In genomic region chr3:124779116-124779515, GRCh38 we compare ENCODE assay signal across 15 cellular contexts. TPM values are rescaled to one million over a fixed set of nuclear protein-coding genes. Genes with fewer than 3 reads are reported as not detected.
DNase-seq lines count a peak whose midpoint lies in the region; TF ChIP-seq lines count a peak whose summit lies in the region.
"Had no signal": no experiment of that assay in that cellular context is flagged by ENCODE, and none has a peak within 500 bp of the region (broad histone marks: within the 10 kb centered on the region; RNA-seq: fewer than 3 reads in every experiment).

No MANE protein-coding gene starts in this region.

- in situ Hi-C loops in transverse colon (cut with MboI; ENCODE audit: low pct_ligation_motif_present in 1 of 4, low pct_unique_long_range_greater_than_20kb in 1 of 4, low sequenced_read_pairs in 3 of 4): no loop called here

- peaks cover 17% of the 10 kb centered on the region for H3K79me2 ChIP-seq in trophoblast cell (ENCODE audit: control insufficient read depth, insufficient read depth, low read length, poor library complexity)
- H3K79me2 ChIP-seq: hepatocyte had no signal

- no peak for TF ChIP-seq EP300 in esophagus muscularis mucosa (IDR thresholded peaks at IDR 0.05)
- no peak for TF ChIP-seq EP300 in transverse colon (IDR thresholded peaks at IDR 0.05; ENCODE audit: low read depth)

- peak overlapping the region; percentile 76 for H3K14ac ChIP-seq in trophoblast cell (ENCODE audit: low read length)

- H2BK12ac ChIP-seq in trophoblast cell (ENCODE audit: low read length): peak overlapping the region; percentile 87

- H3K9ac ChIP-seq in SK-N-MC (ENCODE audit: insufficient read length): no peak overlapping the region
- H3K9ac ChIP-seq in trophoblast cell (ENCODE audit: low read length): no peak overlapping the region

- no peaks in the 10 kb centered on the region for H3K9me3 ChIP-seq in SK-N-MC (ENCODE audit: low read depth, low read length)
- H3K9me3 ChIP-seq in esophagus muscularis mucosa: no peaks in the 10 kb centered on the region
- H3K9me3 ChIP-seq in trophoblast cell (ENCODE audit: insufficient read depth, low read depth, low read length): no peaks in the 10 kb centered on the region
- H3K9me3 ChIP-seq in transverse colon: no peaks in the 10 kb centered on the region

- H3K36me3 ChIP-seq in SK-N-MC (ENCODE audit: insufficient read depth, low read length) (peaks cover 2% of the 10 kb centered on the region; the same call in 1 of the 2 replicates), esophagus muscularis mucosa (peaks cover 0 to 27% (median 3%) of the 10 kb centered on the region in 4 donors), trophoblast cell (ENCODE audit: control insufficient read depth in 1 of 2, insufficient read depth in 2 of 2, low read length in 2 of 2) (peaks cover 23 to 29% of the 10 kb centered on the region in 2 experiments), transverse colon (no peaks in the 10 kb centered on the region)

- peak overlapping the region; percentile 49 for H2BK5ac ChIP-seq in trophoblast cell (ENCODE audit: low read depth, low read length, poor library complexity)

- H3K27me3 ChIP-seq in esophagus muscularis mucosa (no peaks in the 10 kb centered on the region), trophoblast cell (ENCODE audit: insufficient read depth, low read length) (no peaks in the 10 kb centered on the region), transverse colon (no peaks in the 10 kb centered on the region)
- H3K27me3 ChIP-seq: hepatocyte had no signal

- peak overlapping the region; percentile 92 for H3K18ac ChIP-seq in trophoblast cell (ENCODE audit: low read length)

- peak overlapping the region; percentile 30 for H4K8ac ChIP-seq in trophoblast cell (ENCODE audit: low read depth, low read length)

- H3K4me3 ChIP-seq in SK-N-MC: no peak overlapping the region
- H3K4me3 ChIP-seq in esophagus muscularis mucosa: no peak overlapping the region
- no peak overlapping the region for H3K4me3 ChIP-seq in trophoblast cell (ENCODE audit: low read depth, low read length)
- H3K4me3 ChIP-seq in transverse colon: no peak overlapping the region
- H3K4me3 ChIP-seq: hepatocyte, K562 had no signal

- DNase-seq in SK-N-MC (ENCODE audit: low read depth, low spot score) (no peak), esophagus muscularis mucosa (ENCODE audit: extremely low spot score) (no peak), trophoblast cell (no peak), transverse colon (no peak), germinal center (ENCODE audit: low spot score) (no peak), hepatic stellate cell (ENCODE audit: low spot score) (no peak)
- DNase-seq in effector CD4-positive, alpha-beta T cell: no peak
- DNase-seq: activated B cell treated with CpG ODN at 0.5 μM for 24 hours; effector CD8-positive, alpha-beta T cell; mesendoderm; NCI-H69; OCI-M1; stimulated activated naive CD8-positive, alpha-beta T cell treated with anti-CD3 and anti-CD28 coated beads, Interleukin-15, Interleukin-2, amounts not matched to agents 100 U/mL and 50 U/mL, for 24 hours had no signal

- peaks cover 66% of the 10 kb centered on the region for H3K79me1 ChIP-seq in trophoblast cell (ENCODE audit: low read length)

- H4K91ac ChIP-seq in trophoblast cell (ENCODE audit: low read depth, low read length): peak overlapping the region; percentile 99

- H2AK5ac ChIP-seq in trophoblast cell (ENCODE audit: low read length): peak overlapping the region; percentile 93

- H3K23ac ChIP-seq in trophoblast cell (ENCODE audit: low read length): no peak overlapping the region

- H3K4me2 ChIP-seq in trophoblast cell (ENCODE audit: low read length): no peak overlapping the region
- H3K4me2 ChIP-seq: hepatocyte had no signal

- H3K4me1 ChIP-seq in esophagus muscularis mucosa: peaks cover 53 to 69% (median 57%) of the 10 kb centered on the region in 4 donors
- H3K4me1 ChIP-seq in trophoblast cell (ENCODE audit: control insufficient read depth in 1 of 2, insufficient read depth in 2 of 2, low read length in 2 of 2): peaks cover 55 to 65% of the 10 kb centered on the region in 2 experiments
- H3K4me1 ChIP-seq in transverse colon: peaks cover 12 to 44% (median 32%) of the 10 kb centered on the region in 4 donors

- H2AFZ ChIP-seq in trophoblast cell (ENCODE audit: insufficient read depth, low read length, poor library complexity): no peak overlapping the region
- H2AFZ ChIP-seq: hepatocyte had no signal

- TF ChIP-seq POLR2A in esophagus muscularis mucosa (IDR thresholded peaks at IDR 0.05; ENCODE audit: low read depth) (no peak), transverse colon (IDR thresholded peaks at IDR 0.05) (no peak)

- peak overlapping the region; percentile 44 for H4K12ac ChIP-seq in trophoblast cell (ENCODE audit: low read depth, low read length)

- TF ChIP-seq CTCF in esophagus muscularis mucosa (IDR thresholded peaks at IDR 0.05) (no peak), transverse colon (IDR thresholded peaks at IDR 0.05) (no peak)

- peak overlapping the region; percentile 6 for H2BK120ac ChIP-seq in trophoblast cell (ENCODE audit: insufficient read depth, low read length, poor library complexity)

- H3K27ac ChIP-seq in SK-N-MC (peak overlapping the region; percentile 99), esophagus muscularis mucosa (replicated peaks in 1 of 4) (peak overlapping the region; percentile 89 to 93 (median 91)), trophoblast cell (ENCODE audit: low read depth, low read length) (no peak overlapping the region), transverse colon (peak overlapping the region; percentile 65 to 90 (median 87))

- 82% methylated on average over 7 of the region's 7 CpGs for WGBS in esophagus muscularis mucosa
- no CpG with 5 or more reads among the region's 7 CpGs for WGBS in trophoblast cell (ENCODE audit: extremely low coverage, insufficient coverage, insufficient read length)
- WGBS in transverse colon (ENCODE audit: low coverage in 1 of 2), 2 donors: 70% methylated on average over 7 of the region's 7 CpGs; no CpG with 5 or more reads in 1 of the 2 donors

- peak overlapping the region; percentile 18 for H3K4ac ChIP-seq in trophoblast cell (ENCODE audit: low read depth, low read length)

- intact Hi-C loops in esophagus muscularis mucosa (cut with DNase I): no loop called here
- intact Hi-C loops in transverse colon (cut with DNase I; ENCODE audit: low total_unique reads): no loop called here

RNA-seq across cellular contexts. Expression of gene UMPS, which starts 48.9 kb away (rescaled TPM):
- total RNA-seq in esophagus muscularis mucosa: 10 to 100 TPM in 3 of 4 donors, 1 to 10 TPM in 1; 9.1 to 34.3 (median 21.1) TPM
- 23.2 and 23.9 TPM in 2 replicates for polyA plus RNA-seq in trophoblast cell (2013)
- 10 to 100 TPM; 10.3 to 47.5 (median 19.6) TPM for total RNA-seq in transverse colon
